Comparison of ENCODE assay signal across 8 cellular contexts in genomic region chr5:95858661-95859326, GRCh38. TPM values are rescaled to one million over a fixed set of nuclear protein-coding genes. Genes with fewer than 3 reads are reported as not detected.
A peak's percentile ranks its signal among the peaks of the same experiment; 100 is the strongest.
DNase-seq lines count a peak whose midpoint lies in the region; ATAC-seq, FAIRE-seq and TF ChIP-seq lines count a peak whose summit lies in the region.

No MANE protein-coding gene starts in this region.

- TF ChIP-seq CTCF in GM13976 (IDR thresholded peaks at IDR 0.05; ENCODE audit: borderline replicate concordance, control extremely low read depth, extremely low read depth, insufficient read depth, missing control alignments) = peak; percentile 90
- TF ChIP-seq CTCF in left ventricle myocardium inferior (IDR thresholded peaks at IDR 0.05; ENCODE audit: borderline replicate concordance) = peak; percentile 100

- H3K4me3 Mint-ChIP-seq in T-helper 17 cell = no peak overlapping the region

- peak; percentile 74 for FAIRE-seq in urothelium cell line (lab: Jason Lieb, UNC)

- H3K36me3 Mint-ChIP-seq in T-helper 17 cell (ENCODE audit: low read depth) = peaks cover 2% of the 10 kb centered on the region

- intact Hi-C loops in left ventricle myocardium inferior (cut with micrococcal nuclease) = loop anchor here (5.0 to 10.0 kb wide), 2 partner anchors 479 to 746 kb away; no protein-coding TSS in a partner anchor

- peaks cover 26% of the 10 kb centered on the region for H3K27me3 Mint-ChIP-seq in T-helper 17 cell

- H3K36me3 ChIP-seq in left ventricle myocardium inferior = no peaks in the 10 kb centered on the region

- H3K27ac Mint-ChIP-seq in T-helper 17 cell = peak overlapping the region; percentile 91

- H3K9me3 ChIP-seq in T-helper 17 cell (ENCODE audit: control insufficient read depth, low read length, poor library complexity, severe bottlenecking) (no peaks in the 10 kb centered on the region), left ventricle myocardium inferior (replicated peaks) (no peaks in the 10 kb centered on the region)

- peak overlapping the region; percentile 48 for H3K4me3 ChIP-seq in left ventricle myocardium inferior

- in situ Hi-C loops in GM13976 (cut with MboI; ENCODE audit: low sequenced_read_pairs, unreplicated experiment) = loop anchor here (5.0 to 10.0 kb wide), 3 partner anchors 484 to 746 kb away; partner anchors contain the start of gene PCSK1

- H3K4me1 Mint-ChIP-seq in T-helper 17 cell = peaks cover 15% of the 10 kb centered on the region

- H3K27ac ChIP-seq in left ventricle myocardium inferior (replicated peaks) = peak overlapping the region; percentile 96

- DNase-seq in GM13976 (ENCODE audit: low spot score) (peak; percentile 90), NCI-H1417 treated with DMSO at 0.1 percent for 48 hours (lab: John Stamatoyannopoulos, UW) (peak; percentile 14), T-helper 17 cell (peak; percentile 74 to 83 (median 75)), amygdala (lab: John Stamatoyannopoulos, UW) (peak; percentile 46 to 98 (median 89)), left ventricle myocardium inferior (peak; percentile 84), pulmonary artery endothelial cell (ENCODE audit: low read depth, low spot score) (peak; percentile 91), urothelium cell line (ENCODE audit: low spot score) (peak; percentile 90)

- peak; percentile 86 for ATAC-seq in HG02852 (IDR thresholded peaks at IDR 0.05; ENCODE audit: unreplicated experiment)
- ATAC-seq in T-helper 17 cell = peak; percentile 94

- peaks cover 74% of the 10 kb centered on the region for H3K4me1 ChIP-seq in left ventricle myocardium inferior

- no peaks in the 10 kb centered on the region for H3K27me3 ChIP-seq in left ventricle myocardium inferior (ENCODE audit: low read depth)

RNA-seq across cellular contexts. Expression of gene GLRX, which starts 36.3 kb away (rescaled TPM):
- total RNA-seq in T-helper 17 cell (10 to 100 TPM; 32.0 to 51.9 TPM), left ventricle myocardium inferior (139 TPM), pulmonary artery endothelial cell (18.9 and 20.3 TPM in 2 replicates)

Comparison
In these comparisons a context has a peak if more than half of its experiments do, and no peak if none do; other contexts are left out.
1. Peak in every context shown above with its lines: DNase-seq, ATAC-seq, H3K4me3 ChIP-seq and H3K27ac ChIP-seq.
2. DNase-seq: peak in every context shown above with its lines; median percentile 91 in pulmonary artery endothelial cell; 90 in GM13976; 90 in urothelium cell line; 89 in amygdala; 84 in left ventricle myocardium inferior; 75 in T-helper 17 cell; 14 in NCI-H1417 treated with DMSO at 0.1 percent for 48 hours.